In genomic region chr1:235075121-235075954, GRCh38 we compare ENCODE assay signal across 8 cellular contexts. TPM values are rescaled to one million over a fixed set of nuclear protein-coding genes. Genes with fewer than 3 reads are reported as not detected.
DNase-seq lines count a peak whose midpoint lies in the region; ATAC-seq, FAIRE-seq and TF ChIP-seq lines count a peak whose summit lies in the region.

No MANE protein-coding gene starts in this region.

- peaks cover 4% of the 10 kb centered on the region; the same call in 1 of the 2 replicates for H3F3A ChIP-seq in DOHH2 (ENCODE audit: control insufficient read depth, insufficient read depth)

- peak overlapping the region in 1 of 10 donors; percentile 65 for H3K4me3 Mint-ChIP-seq in naive thymus-derived CD4-positive, alpha-beta T cell
- H3K4me3 Mint-ChIP-seq in stimulated activated naive B cell treated with anti-CD40 and anti-IgM and Interleukin-4, amounts not matched to agents 10 μg/mL and 1 μg/mL and 100 μg/mL, for 72 hours: peak overlapping the region; percentile 75 to 76

- peak; percentile 54 for ATAC-seq in GM21390 (IDR thresholded peaks at IDR 0.05; ENCODE audit: unreplicated experiment)
- peak; percentile 44 for ATAC-seq in naive thymus-derived CD4-positive, alpha-beta T cell
- peak; percentile 79 to 82 for ATAC-seq in stimulated activated naive B cell treated with anti-CD40 and anti-IgM and Interleukin-4, amounts not matched to agents 10 μg/mL and 1 μg/mL and 100 μg/mL, for 72 hours (replicated peaks)

- intact Hi-C loops in naive thymus-derived CD4-positive, alpha-beta T cell (cut with micrococcal nuclease): loop anchor here in 1 of 2 donors (5.0 kb wide), 1 partner anchor 33 kb away; no protein-coding TSS in a partner anchor

- FAIRE-seq in HTR-8/SVneo (lab: Jason Lieb, UNC): no peak

- peaks cover 0 to 2% (median 0%) of the 10 kb centered on the region in 11 donors for H3K9me3 Mint-ChIP-seq in naive thymus-derived CD4-positive, alpha-beta T cell
- no peaks in the 10 kb centered on the region for H3K9me3 Mint-ChIP-seq in stimulated activated naive B cell treated with anti-CD40 and anti-IgM and Interleukin-4, amounts not matched to agents 10 μg/mL and 1 μg/mL and 100 μg/mL, for 72 hours

- H3K36me3 ChIP-seq in DOHH2 (ENCODE audit: control insufficient read depth, low read length): no peaks in the 10 kb centered on the region
- no peaks in the 10 kb centered on the region for H3K36me3 ChIP-seq in naive thymus-derived CD4-positive, alpha-beta T cell (ENCODE audit: control insufficient read depth in 2 of 3, insufficient read depth in 3 of 3, low read length in 3 of 3)

- H3K4me2 ChIP-seq in DOHH2 (ENCODE audit: low read length): peak overlapping the region; percentile 41

- H3K4me1 ChIP-seq in DOHH2 (ENCODE audit: control insufficient read depth, low read length): peaks cover 18% of the 10 kb centered on the region
- peaks cover 0 to 10% of the 10 kb centered on the region in 2 donors for H3K4me1 ChIP-seq in naive thymus-derived CD4-positive, alpha-beta T cell (ENCODE audit: control insufficient read depth in 2 of 2, insufficient read depth in 2 of 2, low read length in 2 of 2)

- no peaks in the 10 kb centered on the region; the same call in 1 of the 2 replicates for H3K27me3 ChIP-seq in DOHH2 (ENCODE audit: control insufficient read depth, low read length)
- H3K27me3 ChIP-seq in naive thymus-derived CD4-positive, alpha-beta T cell (ENCODE audit: control insufficient read depth in 2 of 2, insufficient read depth in 2 of 2, low read length in 2 of 2): no peaks in the 10 kb centered on the region

- H3K9me2 ChIP-seq in DOHH2 (replicated peaks; ENCODE audit: control insufficient read depth, low read length): no peaks in the 10 kb centered on the region

- H4K20me1 ChIP-seq in DOHH2 (ENCODE audit: control insufficient read depth, insufficient read depth, low read depth, low read length): no peaks in the 10 kb centered on the region

- H3K9me3 ChIP-seq in DOHH2 (ENCODE audit: control insufficient read depth, insufficient read depth, low read length): peaks cover 5% of the 10 kb centered on the region; the same call in 1 of the 2 replicates
- no peaks in the 10 kb centered on the region for H3K9me3 ChIP-seq in naive thymus-derived CD4-positive, alpha-beta T cell (ENCODE audit: control insufficient read depth in 2 of 3, low read length in 3 of 3)

- H3K27me3 Mint-ChIP-seq in naive thymus-derived CD4-positive, alpha-beta T cell: no peaks in the 10 kb centered on the region
- H3K27me3 Mint-ChIP-seq in stimulated activated naive B cell treated with anti-CD40 and anti-IgM and Interleukin-4, amounts not matched to agents 10 μg/mL and 1 μg/mL and 100 μg/mL, for 72 hours: no peaks in the 10 kb centered on the region

- TF ChIP-seq CTCF in DOHH2 (IDR thresholded peaks at IDR 0.05; ENCODE audit: low read depth, low read length, poor library complexity, severe bottlenecking): no peak

- POLR2A ChIA-PET in naive thymus-derived CD4-positive, alpha-beta T cell (lab: Charles Lee): no interaction called here

- DNase-seq in HTR-8/SVneo (ENCODE audit: insufficient read length, low spot score) (peak; percentile 43), SKM-1 treated with dmso at 0.1 percent for 144 hours (lab: John Stamatoyannopoulos, UW; ENCODE audit: unreplicated experiment) (no peak)
- peak; percentile 49 for DNase-seq in activated CD4-positive, alpha-beta T cell treated with anti-CD3 and anti-CD28 coated beads, Interleukin-2, amount 50 U/mL, for 1 hour
- peak; percentile 48 for DNase-seq in effector CD4-positive, alpha-beta T cell
- DNase-seq in naive thymus-derived CD4-positive, alpha-beta T cell: peak in 1 of 9 donors; percentile 76
- DNase-seq in stimulated activated naive B cell treated with anti-CD40 and anti-IgM and Interleukin-4, amounts not matched to agents 10 μg/mL and 1 μg/mL and 100 μg/mL, for 72 hours: peak; percentile 96

- peak overlapping the region; percentile 30; the same call in 1 of the 2 replicates for H3K4me3 ChIP-seq in DOHH2 (ENCODE audit: low read length)
- H3K4me3 ChIP-seq in naive thymus-derived CD4-positive, alpha-beta T cell (ENCODE audit: low read length): peak overlapping the region; percentile 31

- peaks cover 0 to 38% (median 6%) of the 10 kb centered on the region in 7 donors for H3K4me1 Mint-ChIP-seq in naive thymus-derived CD4-positive, alpha-beta T cell
- peaks cover 0 to 33% of the 10 kb centered on the region in 2 donors for H3K4me1 Mint-ChIP-seq in stimulated activated naive B cell treated with anti-CD40 and anti-IgM and Interleukin-4, amounts not matched to agents 10 μg/mL and 1 μg/mL and 100 μg/mL, for 72 hours

- CTCF ChIA-PET in naive thymus-derived CD4-positive, alpha-beta T cell (lab: Charles Lee): no interaction called here

- no peak overlapping the region for H3K27ac ChIP-seq in DOHH2 (ENCODE audit: low read depth, low read length)
- H3K27ac ChIP-seq in naive thymus-derived CD4-positive, alpha-beta T cell (ENCODE audit: low read depth, low read length): no peak overlapping the region

- H3K27ac Mint-ChIP-seq in naive thymus-derived CD4-positive, alpha-beta T cell: peak overlapping the region in 1 of 9 donors; percentile 90
- H3K27ac Mint-ChIP-seq in stimulated activated naive B cell treated with anti-CD40 and anti-IgM and Interleukin-4, amounts not matched to agents 10 μg/mL and 1 μg/mL and 100 μg/mL, for 72 hours: peak overlapping the region; percentile 99

- peaks cover 0 to 6% (median 0%) of the 10 kb centered on the region in 5 donors for H3K36me3 Mint-ChIP-seq in naive thymus-derived CD4-positive, alpha-beta T cell
- no peaks in the 10 kb centered on the region for H3K36me3 Mint-ChIP-seq in stimulated activated naive B cell treated with anti-CD40 and anti-IgM and Interleukin-4, amounts not matched to agents 10 μg/mL and 1 μg/mL and 100 μg/mL, for 72 hours

- H3K79me2 ChIP-seq in DOHH2 (ENCODE audit: control insufficient read depth, low read length): no peaks in the 10 kb centered on the region; the same call in 1 of the 2 replicates

RNA-seq across cellular contexts. Expression of gene TOMM20, which starts 53.3 kb away (rescaled TPM):
- total RNA-seq in naive thymus-derived CD4-positive, alpha-beta T cell: 100 to 1,000 TPM in 3 of 5 experiments, 10 to 100 TPM in 2; 88.0 to 124 (median 100) TPM
- 10 to 100 TPM; 53.2 to 67.3 TPM for polyA plus RNA-seq in naive thymus-derived CD4-positive, alpha-beta T cell
